17 cellular contexts compared by ENCODE assay signal in genomic region chr20:46347831-46348230, GRCh38. TPM values are rescaled to one million over a fixed set of nuclear protein-coding genes. Genes with fewer than 3 reads are reported as not detected.
DNase-seq lines count a peak whose midpoint lies in the region; ATAC-seq and TF ChIP-seq lines count a peak whose summit lies in the region.
"Had no signal": no experiment of that assay in that cellular context is flagged by ENCODE, and none has a peak within 500 bp of the region (broad histone marks: within the 10 kb centered on the region; RNA-seq: fewer than 3 reads in every experiment).

No MANE protein-coding gene starts in this region.

- H3K9me3 ChIP-seq in endodermal cell (ENCODE audit: control insufficient read depth, low read length), result no peaks in the 10 kb centered on the region
- H3K9me3 ChIP-seq: BLaER1 had no signal

- POLR2A ChIA-PET in WTC11 (lab: Charles Lee), result interaction anchor here (1.8 kb wide), 1 partner anchor 16 kb away, joined by 6 read pairs; no protein-coding TSS in a partner anchor

- no peak overlapping the region for H3K4me3 ChIP-seq in endodermal cell (ENCODE audit: low read length)
- H3K4me3 ChIP-seq: BLaER1 had no signal

- intact Hi-C loops in left cardiac atrium (cut with DNase I), result loop anchor here in 1 of 2 donors (5.0 kb wide), 1 partner anchor 216 kb away; no protein-coding TSS in a partner anchor

- H3K4me1 ChIP-seq in endodermal cell (ENCODE audit: control insufficient read depth, insufficient read depth, low read length), result peaks cover 4% of the 10 kb centered on the region

- CTCF ChIA-PET in WTC11 (lab: Charles Lee), result interaction anchor here (0.6 to 5.2 kb wide), 31 partner anchors 11 to 360 kb away, joined by 3 to 118 read pairs (median 10); partner anchors contain the start of genes ELMO2 and SLC12A5

- peak; percentile 95 for DNase-seq in NCI-H2227 (lab: John Stamatoyannopoulos, UW; ENCODE audit: unreplicated experiment)
- no peak for DNase-seq in NCI-H2227 treated with DMSO at 0.1 percent for 48 hours (lab: John Stamatoyannopoulos, UW)
- DNase-seq in WTC11 (ENCODE audit: low spot score), result peak; percentile 35
- peak; percentile 70 for DNase-seq in endodermal cell
- DNase-seq in activated T-cell treated with anti-CD3 and anti-CD28 coated beads, Interleukin-2, amount 50 U/mL, for 24 hours, result no peak
- no peak for DNase-seq in left cardiac atrium
- DNase-seq: CD8-positive, alpha-beta T cell; DMS79; NCI-H1436; NCI-H2029; NCI-H345; SIG-M5 had no signal

- peak; percentile 3; the same call in 1 of the 2 replicates for ATAC-seq in WTC11
- no peak for ATAC-seq in HG02970 (IDR thresholded peaks at IDR 0.05; ENCODE audit: low FRiP score, unreplicated experiment)
- ATAC-seq in left cardiac atrium, result no peak
- ATAC-seq: CD8-positive, alpha-beta T cell had no signal

- H3K9me3 Mint-ChIP-seq in WTC11, result no peaks in the 10 kb centered on the region
- no peaks in the 10 kb centered on the region for H3K9me3 Mint-ChIP-seq in endodermal cell
- H3K9me3 Mint-ChIP-seq in activated T-cell treated with anti-CD3 and anti-CD28 coated beads, Interleukin-2, amount 50 U/mL, for 24 hours, result no peaks in the 10 kb centered on the region
- H3K9me3 Mint-ChIP-seq: CD8-positive, alpha-beta T cell had no signal

- no peak overlapping the region for H3K27ac ChIP-seq in endodermal cell (ENCODE audit: low read depth, low read length)
- peak overlapping the region; percentile 28 for H3K27ac ChIP-seq in temporal lobe (ENCODE audit: low read depth, low read length)
- H3K27ac ChIP-seq: BLaER1, HL-60 had no signal

- H3K36me3 ChIP-seq in endodermal cell (ENCODE audit: control insufficient read depth, insufficient read depth, low read length), result peaks cover 6% of the 10 kb centered on the region

- H3K4me3 Mint-ChIP-seq in WTC11 (no peak overlapping the region), endodermal cell (no peak overlapping the region)
- H3K4me3 Mint-ChIP-seq in activated T-cell treated with anti-CD3 and anti-CD28 coated beads, Interleukin-2, amount 50 U/mL, for 24 hours, result no peak overlapping the region
- H3K4me3 Mint-ChIP-seq: CD8-positive, alpha-beta T cell had no signal

- TF ChIP-seq CTCF in WTC11 (IDR thresholded peaks at IDR 0.05) (no peak), endodermal cell (conservative IDR thresholded peaks at IDR 0.05) (no peak)

- H3K27ac Mint-ChIP-seq in WTC11 (no peak overlapping the region), endodermal cell (no peak overlapping the region)
- H3K27ac Mint-ChIP-seq in activated T-cell treated with anti-CD3 and anti-CD28 coated beads, Interleukin-2, amount 50 U/mL, for 24 hours, result no peak overlapping the region
- H3K27ac Mint-ChIP-seq: CD8-positive, alpha-beta T cell had no signal

- 50 to 83% methylated on average over 1 to 9 of the region's 9 CpGs for WGBS in endodermal cell (ENCODE audit: insufficient coverage in 1 of 2, insufficient read length in 1 of 2), 2 experiments

- peaks cover 42% of the 10 kb centered on the region for H3K4me1 Mint-ChIP-seq in WTC11
- peaks cover 21% of the 10 kb centered on the region for H3K4me1 Mint-ChIP-seq in endodermal cell
- H3K4me1 Mint-ChIP-seq in activated T-cell treated with anti-CD3 and anti-CD28 coated beads, Interleukin-2, amount 50 U/mL, for 24 hours (ENCODE audit: low read depth), result peaks cover 33% of the 10 kb centered on the region

- H3K27me3 Mint-ChIP-seq in WTC11 (ENCODE audit: low read depth), result peaks cover 11% of the 10 kb centered on the region
- peaks cover 7% of the 10 kb centered on the region for H3K27me3 Mint-ChIP-seq in endodermal cell (ENCODE audit: insufficient read depth)
- peaks cover 3% of the 10 kb centered on the region for H3K27me3 Mint-ChIP-seq in activated T-cell treated with anti-CD3 and anti-CD28 coated beads, Interleukin-2, amount 50 U/mL, for 24 hours

- H3K36me3 Mint-ChIP-seq in WTC11 (peaks cover 5% of the 10 kb centered on the region), endodermal cell (ENCODE audit: low read depth) (peaks cover 16% of the 10 kb centered on the region)
- peaks cover 59% of the 10 kb centered on the region for H3K36me3 Mint-ChIP-seq in activated T-cell treated with anti-CD3 and anti-CD28 coated beads, Interleukin-2, amount 50 U/mL, for 24 hours (ENCODE audit: low read depth)

- H3K9ac ChIP-seq in endodermal cell (ENCODE audit: extremely low read depth, low read length, poor library complexity, severe bottlenecking), result no peak overlapping the region
- H3K9ac ChIP-seq: BLaER1 had no signal

- no peaks in the 10 kb centered on the region for H3K27me3 ChIP-seq in endodermal cell (ENCODE audit: control insufficient read depth, insufficient read depth, low read length, poor library complexity, severe bottlenecking)

TF ChIP-seq in WTC11, 78 proteins besides CTCF, POLR2A, EP300 and RAD21:
- TF ChIP-seq ZNF232 (CRISPR knock-in tag; IDR thresholded peaks at IDR 0.05) (no peak), CREM (CRISPR knock-in tag; IDR thresholded peaks at IDR 0.05) (no peak)
- TF ChIP-seq, protein P1, sequence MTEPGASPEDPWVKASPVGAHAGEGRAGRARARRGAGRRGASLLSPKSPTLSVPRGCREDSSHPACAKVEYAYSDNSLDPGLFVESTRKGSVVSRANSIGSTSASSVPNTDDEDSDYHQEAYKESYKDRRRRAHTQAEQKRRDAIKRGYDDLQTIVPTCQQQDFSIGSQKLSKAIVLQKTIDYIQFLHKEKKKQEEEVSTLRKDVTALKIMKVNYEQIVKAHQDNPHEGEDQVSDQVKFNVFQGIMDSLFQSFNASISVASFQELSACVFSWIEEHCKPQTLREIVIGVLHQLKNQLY (CRISPR knock-in tag; IDR thresholded peaks at IDR 0.05), result no peak

RNA-seq across cellular contexts. Expression of gene CDH22, which starts 39.5 kb away (rescaled TPM):
- 0.13 to 0.16 TPM (median 0.16 TPM) in 3 replicates for total RNA-seq in WTC11 (2021)
- under 1 TPM; 0.22 to 0.77 TPM for total RNA-seq in endodermal cell
- 0.68 TPM for polyA plus RNA-seq in endodermal cell (2013, experiment 1 of 2)
- polyA plus RNA-seq in endodermal cell (2013, experiment 2 of 2), result 0.83 TPM
- total RNA-seq in temporal lobe, result 2.2 TPM
- total RNA-seq in left cardiac atrium, result 1 to 10 TPM; 5.8 to 5.9 TPM
- total RNA-seq: CD8-positive, alpha-beta T cell; OCI-LY7 had no signal

RNA-seq across cellular contexts. Expression of gene ELMO2, which starts 58.6 kb away (rescaled TPM):
- 28.4 to 35.5 TPM (median 32.3 TPM) in 3 replicates for total RNA-seq in WTC11 (2021)
- 10 to 100 TPM; 44.8 to 52.8 TPM for total RNA-seq in endodermal cell
- 47.4 TPM for polyA plus RNA-seq in endodermal cell (2013, experiment 1 of 2)
- 46.7 TPM for polyA plus RNA-seq in endodermal cell (2013, experiment 2 of 2)
- 55.3 TPM for total RNA-seq in temporal lobe
- total RNA-seq in left cardiac atrium, result 10 to 100 TPM; 29.5 to 36.1 TPM

Comparison
In these comparisons a context has a peak if more than half of its experiments do, and no peak if none do; other contexts are left out.
1. DNase-seq: peak in NCI-H2227 (single experiment), WTC11 (single experiment) and endodermal cell (single experiment); none in NCI-H2227 treated with DMSO at 0.1 percent for 48 hours (single experiment), activated T-cell treated with anti-CD3 and anti-CD28 coated beads, Interleukin-2, amount 50 U/mL, for 24 hours (single experiment) and left cardiac atrium (single experiment).